In genomic region chr22:43436536-43437267, GRCh38 we compare ENCODE assay signal across 23 cellular contexts. TPM values are rescaled to one million over a fixed set of nuclear protein-coding genes. Genes with fewer than 3 reads are reported as not detected.
A peak's percentile ranks its signal among the peaks of the same experiment; 100 is the strongest.
DNase-seq lines count a peak whose midpoint lies in the region; TF ChIP-seq lines count a peak whose summit lies in the region.
"Had no signal": no experiment of that assay in that cellular context is flagged by ENCODE, and none has a peak within 500 bp of the region (broad histone marks: within the 10 kb centered on the region; RNA-seq: fewer than 3 reads in every experiment).

No MANE protein-coding gene starts in this region.

- H3K36me3 ChIP-seq in endodermal cell (ENCODE audit: control insufficient read depth, insufficient read depth, low read length) (no peaks in the 10 kb centered on the region), thyroid gland (no peaks in the 10 kb centered on the region)
- H3K36me3 ChIP-seq: adrenal gland, transverse colon had no signal

- H3K27ac Mint-ChIP-seq in endodermal cell = no peak overlapping the region
- H3K27ac Mint-ChIP-seq: activated CD8-positive, alpha-beta T cell treated with anti-CD3 and anti-CD28 coated beads, Interleukin-2, amount 10 ng/mL, durations not matched to agents 7 days and 5 days; dendritic cell treated with granulocyte-macrophage colony-stimulating factor and Interleukin-4, amounts not matched to agents 40 ng/mL and 50 ng/mL, for 4 days; stimulated activated naive CD8-positive, alpha-beta T cell treated with anti-CD3 and anti-CD28 coated beads, Interleukin-15, Interleukin-2, amounts not matched to agents 100 ng/mL and 50 ng/mL, for 24 hours had no signal

- H3K9me3 ChIP-seq in endodermal cell (ENCODE audit: control insufficient read depth, low read length) (no peaks in the 10 kb centered on the region), thyroid gland (no peaks in the 10 kb centered on the region)
- H3K9me3 ChIP-seq: adrenal gland, transverse colon had no signal

- H3K9ac ChIP-seq in endodermal cell (ENCODE audit: extremely low read depth, low read length, poor library complexity, severe bottlenecking) = no peak overlapping the region

- DNase-seq in NCI-H510A treated with DMSO at 0.1 percent for 48 hours (lab: John Stamatoyannopoulos, UW) (peak; percentile 15), NCI-H510A (lab: John Stamatoyannopoulos, UW) (no peak), NCI-H2171 (lab: John Stamatoyannopoulos, UW) (peak; percentile 67), endodermal cell (peak; percentile 46), thyroid gland (peak; percentile 19 to 23)
- no peak for DNase-seq in stimulated activated CD4-positive, alpha-beta T cell treated with anti-CD3 and anti-CD28 coated beads, Interleukin-4, amount 100 ng/mL, for 1 hour
- no peak for DNase-seq in stimulated activated CD4-positive, alpha-beta T cell treated with anti-CD3 and anti-CD28 coated beads, Interleukin-2, amount 100 ng/mL, for 48 hours
- DNase-seq in activated CD4-positive, alpha-beta T cell treated with anti-CD3 and anti-CD28 coated beads for 48 hours = no peak
- DNase-seq: activated CD8-positive, alpha-beta T cell treated with anti-CD3 and anti-CD28 coated beads, Interleukin-2, amount 10 ng/mL, durations not matched to agents 7 days and 5 days; activated gamma-delta T cell; adrenal gland; KBM-7; mammary epithelial cell; OCI-M1; transverse colon had no signal

- no peak overlapping the region for H3K4me3 ChIP-seq in endodermal cell (ENCODE audit: low read length)
- H3K4me3 ChIP-seq in thyroid gland (replicated peaks in 1 of 3) = no peak overlapping the region
- H3K4me3 ChIP-seq: adrenal gland, smooth muscle cell, transverse colon had no signal

- H3K27ac ChIP-seq in endodermal cell (ENCODE audit: low read depth, low read length) = no peak overlapping the region
- H3K27ac ChIP-seq in thyroid gland = no peak overlapping the region
- H3K27ac ChIP-seq: adrenal gland, transverse colon had no signal

- no peaks in the 10 kb centered on the region for H3K4me1 Mint-ChIP-seq in endodermal cell

- H3K4me3 Mint-ChIP-seq in endodermal cell = no peak overlapping the region
- H3K4me3 Mint-ChIP-seq: activated CD8-positive, alpha-beta T cell treated with anti-CD3 and anti-CD28 coated beads, Interleukin-2, amount 10 ng/mL, durations not matched to agents 7 days and 5 days; dendritic cell treated with granulocyte-macrophage colony-stimulating factor and Interleukin-4, amounts not matched to agents 40 ng/mL and 50 ng/mL, for 4 days; stimulated activated naive CD8-positive, alpha-beta T cell treated with anti-CD3 and anti-CD28 coated beads, Interleukin-15, Interleukin-2, amounts not matched to agents 100 ng/mL and 50 ng/mL, for 24 hours had no signal

- WGBS in endodermal cell (ENCODE audit: insufficient coverage in 1 of 2, insufficient read length in 1 of 2), 2 experiments = 83 to 100% methylated on average over 9 to 13 of the region's 13 CpGs
- WGBS in thyroid gland, 2 donors = 51 to 54% methylated on average over 11 to 12 of the region's 13 CpGs

- intact Hi-C loops in thyroid gland (cut with DNase I) = no loop called here

- H3K4me1 ChIP-seq in endodermal cell (ENCODE audit: control insufficient read depth, insufficient read depth, low read length) (no peaks in the 10 kb centered on the region), thyroid gland (no peaks in the 10 kb centered on the region)
- H3K4me1 ChIP-seq: adrenal gland, transverse colon had no signal

- peaks cover 16% of the 10 kb centered on the region for H3K27me3 Mint-ChIP-seq in endodermal cell (ENCODE audit: insufficient read depth)

- no peaks in the 10 kb centered on the region for H3K9me3 Mint-ChIP-seq in endodermal cell
- H3K9me3 Mint-ChIP-seq: dendritic cell treated with granulocyte-macrophage colony-stimulating factor and Interleukin-4, amounts not matched to agents 40 ng/mL and 50 ng/mL, for 4 days; stimulated activated naive CD8-positive, alpha-beta T cell treated with anti-CD3 and anti-CD28 coated beads, Interleukin-15, Interleukin-2, amounts not matched to agents 100 ng/mL and 50 ng/mL, for 24 hours had no signal

- no peaks in the 10 kb centered on the region for H3K36me3 Mint-ChIP-seq in endodermal cell (ENCODE audit: low read depth)

- TF ChIP-seq CTCF in endodermal cell (conservative IDR thresholded peaks at IDR 0.05) = no peak
- TF ChIP-seq CTCF in thyroid gland (IDR thresholded peaks at IDR 0.05) = no peak

- H3K27me3 ChIP-seq in endodermal cell (ENCODE audit: control insufficient read depth, insufficient read depth, low read length, poor library complexity, severe bottlenecking) = peaks cover 9% of the 10 kb centered on the region
- no peaks in the 10 kb centered on the region for H3K27me3 ChIP-seq in thyroid gland
- H3K27me3 ChIP-seq: adrenal gland had no signal

- no peak for TF ChIP-seq POLR2A in thyroid gland (IDR thresholded peaks at IDR 0.05)

RNA-seq across cellular contexts. Expression of gene MPPED1, which starts 24.9 kb away (rescaled TPM):
- total RNA-seq in endodermal cell (under 1 TPM; 0.11 to 0.59 TPM), thyroid gland (not detected)
- 0.75 TPM for polyA plus RNA-seq in endodermal cell (2013, experiment 1 of 2)
- polyA plus RNA-seq in endodermal cell (2013, experiment 2 of 2) = 0.70 TPM
- total RNA-seq: activated CD8-positive, alpha-beta T cell treated with anti-CD3 and anti-CD28 coated beads, Interleukin-2, amount 10 ng/mL, durations not matched to agents 7 days and 5 days; Calu3; H4; HT-29; mammary epithelial cell; renal cortical epithelial cell; smooth muscle cell; transverse colon had no signal
- polyA plus RNA-seq: keratinocyte, mammary epithelial cell, smooth muscle cell had no signal

Comparison
In these comparisons a context has a peak if more than half of its experiments do, and no peak if none do; other contexts are left out.
1. DNase-seq: peak in NCI-H510A treated with DMSO at 0.1 percent for 48 hours (single experiment), NCI-H2171 (single experiment), endodermal cell (single experiment) and thyroid gland (2 of 2); none in NCI-H510A (single experiment), stimulated activated CD4-positive, alpha-beta T cell treated with anti-CD3 and anti-CD28 coated beads, Interleukin-4, amount 100 ng/mL, for 1 hour (single experiment), stimulated activated CD4-positive, alpha-beta T cell treated with anti-CD3 and anti-CD28 coated beads, Interleukin-2, amount 100 ng/mL, for 48 hours (0 of 2) and activated CD4-positive, alpha-beta T cell treated with anti-CD3 and anti-CD28 coated beads for 48 hours (single experiment).